29 cellular contexts compared by ENCODE assay signal in the genomic region with DNA sequence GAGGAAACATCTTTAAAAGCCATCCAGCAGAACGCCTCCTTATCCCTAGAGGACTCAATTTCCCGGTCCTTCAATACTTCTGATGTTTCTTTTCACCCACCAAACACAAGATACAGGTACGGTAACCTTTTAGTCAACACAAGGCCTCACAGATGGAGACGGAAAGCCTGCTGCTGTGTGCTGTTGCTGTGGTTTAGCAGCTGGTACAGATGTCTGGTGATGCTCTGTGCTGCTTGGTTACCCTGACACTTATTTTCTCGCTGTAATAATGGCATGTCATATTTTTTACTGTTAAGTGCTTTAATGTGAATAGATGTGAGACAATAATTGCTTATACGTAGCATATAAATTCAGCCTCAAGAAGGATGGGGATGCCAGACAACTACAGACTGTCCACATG.
"Had no signal": no experiment of that assay in that cellular context is flagged by ENCODE, and none has a peak within 500 bp of the region (broad histone marks: within the 10 kb centered on the region; RNA-seq: fewer than 3 reads in every experiment).

No MANE protein-coding gene starts in this region.

- H3K27ac Mint-ChIP-seq: activated naive CD4-positive, alpha-beta T cell treated with anti-CD3 and anti-CD28 coated beads, Interleukin-2, amount 50 U/mL, for 72 hours; activated T-cell treated with anti-CD3 and anti-CD28 coated beads, Interleukin-2, amount 50 U/mL, for 72 hours; brain; mesothelial cell of epicardium; neural progenitor cell; T-helper 2 cell treated with Interferon-gamma antibody and Interleukin-4, amounts not matched to agents 5 μg/mL and 100 μg/mL, for 36 hours had no signal

- H3K9me3 Mint-ChIP-seq: activated naive CD4-positive, alpha-beta T cell treated with anti-CD3 and anti-CD28 coated beads, Interleukin-2, amount 50 U/mL, for 72 hours; activated T-cell treated with anti-CD3 and anti-CD28 coated beads, Interleukin-2, amount 50 U/mL, for 72 hours; brain; mesothelial cell of epicardium; naive B cell; neural progenitor cell; T-helper 2 cell treated with Interferon-gamma antibody and Interleukin-4, amounts not matched to agents 5 μg/mL and 100 μg/mL, for 36 hours had no signal

- H2AFZ ChIP-seq: neural progenitor cell, parathyroid adenoma had no signal

- H3K27me3 ChIP-seq: adrenal gland, ascending aorta, cardiac muscle cell, colonic mucosa, dorsolateral prefrontal cortex, gastrocnemius medialis, neural progenitor cell, right atrium auricular region, spleen, suprapubic skin, tibial artery, upper lobe of right lung had no signal

- H3K4me3 ChIP-seq: adrenal gland, ascending aorta, cardiac muscle cell, colonic mucosa, dorsolateral prefrontal cortex, gastrocnemius medialis, neural progenitor cell, right atrium auricular region, spleen, suprapubic skin, tibial artery, upper lobe of right lung had no signal

- H3K4me1 Mint-ChIP-seq: mesothelial cell of epicardium, neural progenitor cell had no signal

- H3K36me3 Mint-ChIP-seq: activated naive CD4-positive, alpha-beta T cell treated with anti-CD3 and anti-CD28 coated beads, Interleukin-2, amount 50 U/mL, for 72 hours; brain; mesothelial cell of epicardium; naive B cell; neural progenitor cell had no signal

- H3K36me3 ChIP-seq: adrenal gland, ascending aorta, cardiac muscle cell, colonic mucosa, gastrocnemius medialis, neural progenitor cell, right atrium auricular region, spleen, suprapubic skin, upper lobe of right lung had no signal

- H3K4me2 ChIP-seq: neural progenitor cell had no signal

- H3K9me3 ChIP-seq: adrenal gland, ascending aorta, colonic mucosa, gastrocnemius medialis, right atrium auricular region, spleen, suprapubic skin, tibial artery, upper lobe of right lung had no signal

- H3K4me1 ChIP-seq: colonic mucosa, gastrocnemius medialis, parathyroid adenoma, suprapubic skin had no signal

- ATAC-seq: activated naive CD4-positive, alpha-beta T cell treated with anti-CD3 and anti-CD28 coated beads, Interleukin-2, amount 50 U/mL, for 72 hours; activated T-cell treated with anti-CD3 and anti-CD28 coated beads, Interleukin-2, amount 50 U/mL, for 72 hours; gastrocnemius medialis; upper lobe of right lung had no signal

- H3K9ac ChIP-seq: neural progenitor cell, parathyroid adenoma had no signal

- H3K27me3 Mint-ChIP-seq: naive B cell had no signal

- DNase-seq: activated CD4-positive, alpha-beta T cell treated with anti-CD3 and anti-CD28 coated beads for 4 hours; activated CD4-positive, alpha-beta T cell treated with anti-CD3 and anti-CD28 coated beads, Interleukin-2, amount 50 U/mL, for 4 hours; activated naive CD4-positive, alpha-beta T cell; activated T-cell treated with anti-CD3 and anti-CD28 coated beads for 4 hours; activated T-cell treated with anti-CD3 and anti-CD28 coated beads, Interleukin-2, amount 50 U/mL, for 72 hours; adrenal gland; cerebellar nuclear complex; colonic mucosa; dorsolateral prefrontal cortex; effector memory CD4-positive, alpha-beta T cell; gastrocnemius medialis; hippocampal formation; kidney; naive B cell; occipital lobe; spleen; stimulated activated naive CD4-positive, alpha-beta T cell; tibial artery; upper lobe of right lung had no signal

- H3K27ac ChIP-seq: adrenal gland, ascending aorta, cardiac muscle cell, colonic mucosa, dorsolateral prefrontal cortex, gastrocnemius medialis, neural progenitor cell, parathyroid adenoma, right atrium auricular region, spleen, suprapubic skin, tibial artery, upper lobe of right lung had no signal

- H3K4me3 Mint-ChIP-seq: activated T-cell treated with anti-CD3 and anti-CD28 coated beads, Interleukin-2, amount 50 U/mL, for 72 hours; brain; mesothelial cell of epicardium; neural progenitor cell had no signal
